ENCODE assay signal across 12 cellular contexts in the genomic region with DNA sequence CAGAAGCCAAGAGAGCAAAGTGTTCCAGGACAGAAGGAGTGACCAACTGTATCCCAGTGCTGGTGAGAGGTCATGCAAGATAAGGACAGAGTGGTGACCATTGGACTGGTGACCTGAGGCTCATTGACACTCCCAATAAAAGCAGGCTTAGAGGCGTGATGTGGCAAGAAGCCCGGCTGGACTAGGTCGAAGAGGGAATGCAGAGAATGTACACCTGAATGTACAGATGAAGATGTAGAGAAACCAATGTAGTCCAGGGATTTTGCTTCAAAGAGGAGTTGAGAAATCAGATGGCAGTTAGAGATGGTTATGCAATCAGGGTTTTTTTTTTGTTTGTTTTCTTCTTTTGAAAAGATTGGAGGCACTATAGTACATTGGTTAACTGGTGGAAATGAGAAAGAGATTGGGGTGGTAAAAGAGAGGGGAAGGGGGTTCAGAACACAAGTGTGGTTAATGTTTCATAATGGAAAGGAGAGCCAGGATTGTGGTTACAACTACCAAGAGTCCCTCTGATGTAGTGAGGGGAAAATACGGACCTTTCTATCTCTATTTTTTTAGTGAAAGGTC. TPM values are rescaled to one million over a fixed set of nuclear protein-coding genes. Genes with fewer than 3 reads are reported as not detected.
DNase-seq lines count a peak whose midpoint lies in the region; ATAC-seq and TF ChIP-seq lines count a peak whose summit lies in the region.
"Had no signal": no experiment of that assay in that cellular context is flagged by ENCODE, and none has a peak within 500 bp of the region (broad histone marks: within the 10 kb centered on the region; RNA-seq: fewer than 3 reads in every experiment).

No MANE protein-coding gene starts in this region.

- intact Hi-C loops in MCF 10A (cut with micrococcal nuclease) = no loop called here
- intact Hi-C loops in mammary epithelial cell (cut with micrococcal nuclease) = loop anchor here (5.0 kb wide), 1 partner anchor 184 kb away; no protein-coding TSS in a partner anchor
- intact Hi-C loops in right cardiac atrium (cut with DNase I) = loop anchor here in 3 of 4 donors (10.0 kb wide), 1 partner anchor 52 kb away; no protein-coding TSS in a partner anchor

- WGBS in mammary epithelial cell (ENCODE audit: low coverage, missing lambda C conversion rate) = 93% methylated on average over 4 of the region's 4 CpGs
- 63% methylated on average over 4 of the region's 4 CpGs for WGBS in right cardiac atrium

- no peaks in the 10 kb centered on the region for H3K9me3 Mint-ChIP-seq in MCF 10A (ENCODE audit: unreplicated experiment)
- H3K9me3 Mint-ChIP-seq: activated naive CD4-positive, alpha-beta T cell treated with anti-CD3 and anti-CD28 coated beads, Interleukin-2, amount 10 ng/mL, durations not matched to agents 7 days and 5 days had no signal

- peaks cover 46% of the 10 kb centered on the region for H3K4me1 Mint-ChIP-seq in MCF 10A (ENCODE audit: insufficient read depth, unreplicated experiment)
- H3K4me1 Mint-ChIP-seq: activated naive CD4-positive, alpha-beta T cell treated with anti-CD3 and anti-CD28 coated beads, Interleukin-2, amount 10 ng/mL, durations not matched to agents 7 days and 5 days had no signal

- peak overlapping the region; percentile 30 for H3K4me3 Mint-ChIP-seq in MCF 10A (ENCODE audit: unreplicated experiment)
- H3K4me3 Mint-ChIP-seq: activated naive CD4-positive, alpha-beta T cell treated with anti-CD3 and anti-CD28 coated beads, Interleukin-2, amount 10 ng/mL, durations not matched to agents 7 days and 5 days had no signal

- no peaks in the 10 kb centered on the region for H3K36me3 ChIP-seq in mammary epithelial cell (ENCODE audit: insufficient read depth, low read length)
- H3K36me3 ChIP-seq in thoracic aorta = no peaks in the 10 kb centered on the region
- H3K36me3 ChIP-seq: Peyer's patch had no signal

- H3K4me3 ChIP-seq in mammary epithelial cell (replicated peaks in 1 of 3; ENCODE audit: insufficient read depth in 1 of 3, low read depth in 2 of 3, low read length in 3 of 3) = no peak overlapping the region
- H3K4me3 ChIP-seq in right cardiac atrium (ENCODE audit: low read length) = no peak overlapping the region
- H3K4me3 ChIP-seq in thoracic aorta = no peak overlapping the region
- H3K4me3 ChIP-seq: lower lobe of right lung, Peyer's patch had no signal

- no peaks in the 10 kb centered on the region for H4K20me1 ChIP-seq in mammary epithelial cell (ENCODE audit: insufficient read depth, low read length)

- POLR2A ChIA-PET in MCF 10A (lab: Yijun Ruan, JAX) = interaction anchor here (0.8 to 2.1 kb wide), 2 partner anchors 10 to 46 kb away, joined by 3 to 5 read pairs; no protein-coding TSS in a partner anchor

- H3K9me3 ChIP-seq in mammary epithelial cell (replicated peaks; ENCODE audit: insufficient read depth, low read length) = no peaks in the 10 kb centered on the region
- no peaks in the 10 kb centered on the region for H3K9me3 ChIP-seq in right cardiac atrium (ENCODE audit: control insufficient read depth, low read length)
- no peaks in the 10 kb centered on the region for H3K9me3 ChIP-seq in thoracic aorta
- H3K9me3 ChIP-seq: lower lobe of right lung, Peyer's patch had no signal

- H3K27ac Mint-ChIP-seq in MCF 10A (ENCODE audit: low read depth, unreplicated experiment) = peak overlapping the region; percentile 91
- H3K27ac Mint-ChIP-seq: activated naive CD4-positive, alpha-beta T cell treated with anti-CD3 and anti-CD28 coated beads, Interleukin-2, amount 10 ng/mL, durations not matched to agents 7 days and 5 days had no signal

- ATAC-seq in right cardiac atrium (no peak), thoracic aorta (ENCODE audit: insufficient number of reproducible peaks, low FRiP score, low read depth) (no peak)

- no peak overlapping the region for H2AFZ ChIP-seq in mammary epithelial cell (ENCODE audit: low read depth, low read length)

- CTCF ChIA-PET in MCF 10A (lab: Yijun Ruan, JAX) = interaction anchor here (0.9 to 2.0 kb wide), 3 partner anchors 184 to 190 kb away, joined by 3 to 12 read pairs (median 4); no protein-coding TSS in a partner anchor
- CTCF ChIA-PET in mammary epithelial cell (lab: Charles Lee; ENCODE audit: low non-redundant PET) = no interaction called here

- peak; percentile 62 for DNase-seq in MCF 10A (ENCODE audit: unreplicated experiment)
- DNase-seq in mammary epithelial cell = no peak
- peak; percentile 93 for DNase-seq in SIG-M5 treated with dmso at 0.1 percent for 504 hours (lab: John Stamatoyannopoulos, UW; ENCODE audit: unreplicated experiment)
- no peak for DNase-seq in right cardiac atrium
- no peak for DNase-seq in thoracic aorta (ENCODE audit: low spot score)
- DNase-seq in EL = no peak
- no peak for DNase-seq in NCI-H446 (lab: John Stamatoyannopoulos, UW)
- no peak for DNase-seq in activated gamma-delta T cell (lab: John Stamatoyannopoulos, UW)
- DNase-seq: activated naive CD4-positive, alpha-beta T cell treated with anti-CD3 and anti-CD28 coated beads, Interleukin-2, amount 10 ng/mL, durations not matched to agents 7 days and 5 days; lower lobe of right lung; Peyer's patch; stimulated activated CD4-positive, alpha-beta T cell treated with anti-CD3 and anti-CD28 coated beads, Interleukin-15, amount 100 ng/mL, for 24 hours had no signal

- no peak overlapping the region for H3K4me2 ChIP-seq in mammary epithelial cell (ENCODE audit: insufficient read depth, low read depth, low read length)

- in situ Hi-C loops in mammary epithelial cell (cut with MboI; ENCODE audit: low sequenced_read_pairs in 2 of 2) = no loop called here

- peaks cover 8% of the 10 kb centered on the region for H3K36me3 Mint-ChIP-seq in MCF 10A (ENCODE audit: insufficient read depth, unreplicated experiment)
- H3K36me3 Mint-ChIP-seq: activated naive CD4-positive, alpha-beta T cell treated with anti-CD3 and anti-CD28 coated beads, Interleukin-2, amount 10 ng/mL, durations not matched to agents 7 days and 5 days had no signal

- no peak for TF ChIP-seq CTCF in MCF 10A (IDR thresholded peaks at IDR 0.05; ENCODE audit: unreplicated experiment)
- no peak for TF ChIP-seq CTCF in mammary epithelial cell (conservative IDR thresholded peaks at IDR 0.05 in 1 of 2, IDR thresholded peaks at IDR 0.05 in 1 of 2; ENCODE audit: extremely low read depth in 1 of 2, insufficient read depth in 1 of 2, low read depth in 1 of 2, low read length in 2 of 2)
- no peak for TF ChIP-seq CTCF in thoracic aorta (IDR thresholded peaks at IDR 0.05)

- H3K27me3 ChIP-seq in mammary epithelial cell (ENCODE audit: insufficient read depth, low read length) (no peaks in the 10 kb centered on the region), right cardiac atrium (ENCODE audit: control insufficient read depth, insufficient read depth) (no peaks in the 10 kb centered on the region), thoracic aorta (replicated peaks; ENCODE audit: insufficient read depth) (no peaks in the 10 kb centered on the region)
- H3K27me3 ChIP-seq: Peyer's patch had no signal

- no peak overlapping the region for H3K27ac ChIP-seq in mammary epithelial cell (ENCODE audit: insufficient read depth, low read depth, low read length)
- H3K27ac ChIP-seq in right cardiac atrium (ENCODE audit: low read length) = peak overlapping the region; percentile 38
- H3K27ac ChIP-seq in thoracic aorta = peak overlapping the region; percentile 76 to 86
- H3K27ac ChIP-seq: lower lobe of right lung, Peyer's patch had no signal

- H3K9ac ChIP-seq in mammary epithelial cell (ENCODE audit: insufficient read depth, low read length) = no peak overlapping the region

- peaks cover 42% of the 10 kb centered on the region for H3K4me1 ChIP-seq in mammary epithelial cell (ENCODE audit: insufficient read depth, low read length)
- peaks cover 7% of the 10 kb centered on the region for H3K4me1 ChIP-seq in right cardiac atrium (ENCODE audit: control insufficient read depth, insufficient read depth, low read length)
- H3K4me1 ChIP-seq in thoracic aorta (ENCODE audit: control insufficient read depth in 1 of 2, low read depth in 2 of 2) = peaks cover 32 to 57% of the 10 kb centered on the region in 2 donors
- H3K4me1 ChIP-seq: Peyer's patch had no signal

- BruUV-seq in MCF 10A (replicated peaks; lab: Mats Ljungman, UMichigan) (no TSS peak), mammary epithelial cell (replicated peaks; lab: Mats Ljungman, UMichigan) (no TSS peak)

- H3K27me3 Mint-ChIP-seq in MCF 10A (ENCODE audit: insufficient read depth, unreplicated experiment) = no peaks in the 10 kb centered on the region

- H3K79me2 ChIP-seq in mammary epithelial cell (ENCODE audit: insufficient read depth, low read length) = no peaks in the 10 kb centered on the region

- dilution Hi-C loops in mammary epithelial cell (cut with HindIII; ENCODE audit: low sequenced_read_pairs) = no loop called here

RNA-seq across cellular contexts. Expression of a gene that starts 23.3 kb away (rescaled TPM):
- total RNA-seq in MCF 10A (2022) (1.2 and 1.5 TPM in 2 replicates), mammary epithelial cell (1 to 10 TPM; 5.8 to 7.0 TPM), right cardiac atrium (10 to 100 TPM; 27.6 to 29.3 (median 29.1) TPM), thoracic aorta (10 to 100 TPM; 12.0 to 16.9 TPM)
- polyA plus RNA-seq in mammary epithelial cell (3.6 TPM), right cardiac atrium (22.8 TPM)
- not detected for polyA minus RNA-seq in mammary epithelial cell

Comparison
In these comparisons a context has a peak if more than half of its experiments do, and no peak if none do; other contexts are left out.
1. DNase-seq: peak in MCF 10A (single experiment) and SIG-M5 treated with dmso at 0.1 percent for 504 hours (single experiment); none in mammary epithelial cell (single experiment), right cardiac atrium (0 of 3), thoracic aorta (single experiment), EL (single experiment), NCI-H446 (0 of 2) and activated gamma-delta T cell (single experiment).